8 cellular contexts compared by ENCODE assay signal in genomic region chr4:1347410-1347864, GRCh38. TPM values are rescaled to one million over a fixed set of nuclear protein-coding genes. Genes with fewer than 3 reads are reported as not detected.
A peak's percentile ranks its signal among the peaks of the same experiment; 100 is the strongest.
DNase-seq lines count a peak whose midpoint lies in the region; ATAC-seq and TF ChIP-seq lines count a peak whose summit lies in the region.

No MANE protein-coding gene starts in this region.

- H2AFZ ChIP-seq in OCI-LY7 (ENCODE audit: low read length) (peak overlapping the region; percentile 40; the same call in 1 of the 2 replicates), parathyroid adenoma (peak overlapping the region; percentile 73)

- peak overlapping the region; percentile 28 for H3K9ac ChIP-seq in parathyroid adenoma

- DNase-seq in CD14-positive monocyte (ENCODE audit: low spot score), result peak; percentile 70
- DNase-seq in OCI-LY7 (ENCODE audit: low spot score), result peak; percentile 70
- no peak for DNase-seq in activated naive CD8-positive, alpha-beta T cell treated with anti-CD3 and anti-CD28 coated beads, Interleukin-2, amount 10 ng/mL, durations not matched to agents 7 days and 5 days
- peak; percentile 83 for DNase-seq in cardiac septum (ENCODE audit: low spot score)
- no peak for DNase-seq in ecto neural progenitor cell (ENCODE audit: low spot score)

- H3K27me3 Mint-ChIP-seq in CD14-positive monocyte (ENCODE audit: low read depth in 3 of 3), result peaks cover 0 to 2% (median 0%) of the 10 kb centered on the region in 3 donors
- H3K27me3 Mint-ChIP-seq in activated naive CD8-positive, alpha-beta T cell treated with anti-CD3 and anti-CD28 coated beads, Interleukin-2, amount 10 ng/mL, durations not matched to agents 7 days and 5 days, result no peaks in the 10 kb centered on the region

- peak overlapping the region; percentile 93 to 98 (median 97) for H3K27ac Mint-ChIP-seq in CD14-positive monocyte
- H3K27ac Mint-ChIP-seq in activated naive CD8-positive, alpha-beta T cell treated with anti-CD3 and anti-CD28 coated beads, Interleukin-2, amount 10 ng/mL, durations not matched to agents 7 days and 5 days, result peak overlapping the region; percentile 96

- peak overlapping the region; percentile 76 for H3K4me3 ChIP-seq in OCI-LY7 (ENCODE audit: low read depth, low read length, poor library complexity, severe bottlenecking)
- peak overlapping the region; percentile 77 for H3K4me3 ChIP-seq in parathyroid adenoma (ENCODE audit: low read depth, low read length)

- POLR2A ChIA-PET in OCI-LY7 (lab: Charles Lee), result interaction anchor here (0.7 to 2.1 kb wide), 3 partner anchors 57 to 100 kb away, joined by 3 to 10 read pairs (median 4); partner anchors contain the start of gene MAEA
- POLR2A ChIA-PET in activated naive CD8-positive, alpha-beta T cell treated with anti-CD3 and anti-CD28 coated beads, Interleukin-2, amount 10 ng/mL, durations not matched to agents 7 days and 5 days (lab: Charles Lee), result interaction anchor here (0.7 to 3.3 kb wide), 14 partner anchors 8 to 257 kb away, joined by 3 to 66 read pairs (median 6); partner anchors contain the start of genes CTBP1 and MAEA

- ATAC-seq in GM18909 (IDR thresholded peaks at IDR 0.05; ENCODE audit: poor library complexity, unreplicated experiment), result peak; percentile 29
- ATAC-seq in HG03135 (IDR thresholded peaks at IDR 0.05; ENCODE audit: unreplicated experiment), result peak; percentile 37
- ATAC-seq in activated naive CD8-positive, alpha-beta T cell treated with anti-CD3 and anti-CD28 coated beads, Interleukin-2, amount 10 ng/mL, durations not matched to agents 7 days and 5 days (ENCODE audit: low read depth), result peak; percentile 27

- BruUV-seq in OCI-LY7 (replicated peaks; lab: Mats Ljungman, UMichigan), result no TSS peak

- TF ChIP-seq CTCF in CD14-positive monocyte (IDR thresholded peaks at IDR 0.05) (no peak), OCI-LY7 (conservative IDR thresholded peaks at IDR 0.05; ENCODE audit: low read length) (no peak), parathyroid adenoma (IDR thresholded peaks at IDR 0.05) (no peak)

- H3K4me2 ChIP-seq in OCI-LY7 (ENCODE audit: low read length) (peak overlapping the region; percentile 76), parathyroid adenoma (ENCODE audit: low read length) (peak overlapping the region; percentile 93)

- H3K27me3 ChIP-seq in parathyroid adenoma (ENCODE audit: control insufficient read depth, insufficient read depth, low read length), result no peaks in the 10 kb centered on the region

- intact Hi-C loops in CD14-positive monocyte (cut with micrococcal nuclease), result loop anchor here (2.0 to 10.0 kb wide), 10 partner anchors 47 to 657 kb away; partner anchors contain the start of genes CTBP1 (in 2 of the 2), FGFRL1 (in 1 of the 2), MAEA (in 1 of the 2) and NELFA (in 1 of the 2)
- intact Hi-C loops in OCI-LY7 (cut with micrococcal nuclease; ENCODE audit: unreplicated experiment), result loop anchor here (1.0 to 5.0 kb wide), 6 partner anchors 59 to 373 kb away; partner anchors contain the start of genes FGFRL1, MAEA, TACC3 and TMEM129
- intact Hi-C loops in cardiac septum (cut with DNase I), result loop anchor here (1.0 to 5.0 kb wide), 4 partner anchors 57 to 365 kb away; partner anchors contain the start of genes CTBP1 and SLBP

- H3K4me1 ChIP-seq in OCI-LY7 (ENCODE audit: insufficient read depth, low read length, poor library complexity, severe bottlenecking) (peaks cover 29% of the 10 kb centered on the region), parathyroid adenoma (no peaks in the 10 kb centered on the region)

- CTCF ChIA-PET in OCI-LY7 (lab: Charles Lee; ENCODE audit: unreplicated experiment), result no interaction called here

- peaks cover 20 to 45% of the 10 kb centered on the region in 2 donors for H3K36me3 Mint-ChIP-seq in CD14-positive monocyte
- H3K36me3 Mint-ChIP-seq in activated naive CD8-positive, alpha-beta T cell treated with anti-CD3 and anti-CD28 coated beads, Interleukin-2, amount 10 ng/mL, durations not matched to agents 7 days and 5 days, result peaks cover 4% of the 10 kb centered on the region

- peaks cover 5% of the 10 kb centered on the region; the same call in 1 of the 2 replicates for H4K20me1 ChIP-seq in OCI-LY7 (ENCODE audit: insufficient read depth, low read length)

- peaks cover 0 to 11% (median 1%) of the 10 kb centered on the region in 7 donors for H3K9me3 Mint-ChIP-seq in CD14-positive monocyte
- H3K9me3 Mint-ChIP-seq in activated naive CD8-positive, alpha-beta T cell treated with anti-CD3 and anti-CD28 coated beads, Interleukin-2, amount 10 ng/mL, durations not matched to agents 7 days and 5 days, result no peaks in the 10 kb centered on the region

- no peaks in the 10 kb centered on the region for H3K9me3 ChIP-seq in OCI-LY7 (ENCODE audit: low read length)
- no peaks in the 10 kb centered on the region for H3K9me3 ChIP-seq in parathyroid adenoma (ENCODE audit: control insufficient read depth, low read length)

- peak overlapping the region; percentile 80 to 90 for H3K4me3 Mint-ChIP-seq in CD14-positive monocyte
- peak overlapping the region; percentile 87 for H3K4me3 Mint-ChIP-seq in activated naive CD8-positive, alpha-beta T cell treated with anti-CD3 and anti-CD28 coated beads, Interleukin-2, amount 10 ng/mL, durations not matched to agents 7 days and 5 days

- H3K79me2 ChIP-seq in OCI-LY7 (ENCODE audit: insufficient read depth, low read depth, low read length) (peaks cover 17% of the 10 kb centered on the region; the same call in 1 of the 2 replicates), parathyroid adenoma (no peaks in the 10 kb centered on the region)

- H3K4me1 Mint-ChIP-seq in CD14-positive monocyte, result peaks cover 33% of the 10 kb centered on the region
- peaks cover 25% of the 10 kb centered on the region for H3K4me1 Mint-ChIP-seq in activated naive CD8-positive, alpha-beta T cell treated with anti-CD3 and anti-CD28 coated beads, Interleukin-2, amount 10 ng/mL, durations not matched to agents 7 days and 5 days

- H3K9me2 ChIP-seq in OCI-LY7 (ENCODE audit: insufficient read depth, low read length), result no peaks in the 10 kb centered on the region

- H3K36me3 ChIP-seq in OCI-LY7 (ENCODE audit: insufficient read depth, low read length), result peaks cover 19% of the 10 kb centered on the region
- H3K36me3 ChIP-seq in parathyroid adenoma (ENCODE audit: control insufficient read depth, insufficient read depth, low read length), result no peaks in the 10 kb centered on the region

- H3K27ac ChIP-seq in OCI-LY7 (ENCODE audit: low read depth, low read length, poor library complexity, severe bottlenecking) (peak overlapping the region; percentile 51), parathyroid adenoma (peak overlapping the region; percentile 85)

RNA-seq across cellular contexts. Expression of gene UVSSA, which starts 0.4 kb away (rescaled TPM):
- polyA plus RNA-seq in CD14-positive monocyte, result 1 to 10 TPM; 2.6 to 4.8 TPM
- 13.2 and 17.9 TPM in 2 replicates for total RNA-seq in OCI-LY7 (2014; rRNA removed; shearing (Covaris generic))
- total RNA-seq in OCI-LY7 (2022), result 43.2 and 45.0 TPM in 2 replicates
- total RNA-seq in activated naive CD8-positive, alpha-beta T cell treated with anti-CD3 and anti-CD28 coated beads, Interleukin-2, amount 10 ng/mL, durations not matched to agents 7 days and 5 days, result 10 to 100 TPM; 30.0 to 30.9 TPM
- total RNA-seq in cardiac septum, result 10.4 TPM

RNA-seq across cellular contexts. Expression of gene MAEA, which starts 57.7 kb away (rescaled TPM):
- polyA plus RNA-seq in CD14-positive monocyte, result 10 to 100 TPM; 34.3 to 37.7 TPM
- 52.5 and 53.2 TPM in 2 replicates for total RNA-seq in OCI-LY7 (2014; rRNA removed; shearing (Covaris generic))
- total RNA-seq in OCI-LY7 (2022) (59.3 and 64.2 TPM in 2 replicates), cardiac septum (55.2 TPM)
- 10 to 100 TPM; 73.2 to 82.9 TPM for total RNA-seq in activated naive CD8-positive, alpha-beta T cell treated with anti-CD3 and anti-CD28 coated beads, Interleukin-2, amount 10 ng/mL, durations not matched to agents 7 days and 5 days

RNA-seq across cellular contexts. Expression of gene NKX1-1, which starts 58.8 kb away (rescaled TPM):
- polyA plus RNA-seq in CD14-positive monocyte, result not detected
- total RNA-seq in OCI-LY7 (2014; rRNA removed; shearing (Covaris generic)), result not detected in 2 replicates
- total RNA-seq in OCI-LY7 (2022) (not detected in 2 replicates), cardiac septum (not detected)
- total RNA-seq in activated naive CD8-positive, alpha-beta T cell treated with anti-CD3 and anti-CD28 coated beads, Interleukin-2, amount 10 ng/mL, durations not matched to agents 7 days and 5 days, result not detected

Comparison
In these comparisons a context has a peak if more than half of its experiments do, and no peak if none do; other contexts are left out.
1. DNase-seq: peak in CD14-positive monocyte (single experiment), OCI-LY7 (single experiment) and cardiac septum (single experiment); none in activated naive CD8-positive, alpha-beta T cell treated with anti-CD3 and anti-CD28 coated beads, Interleukin-2, amount 10 ng/mL, durations not matched to agents 7 days and 5 days (single experiment) and ecto neural progenitor cell (single experiment).
2. Peak in every context shown above with its lines, with median percentiles within 50 percentile points of each other: ATAC-seq.